ENCODE assay signal across 11 cellular contexts in the genomic region with DNA sequence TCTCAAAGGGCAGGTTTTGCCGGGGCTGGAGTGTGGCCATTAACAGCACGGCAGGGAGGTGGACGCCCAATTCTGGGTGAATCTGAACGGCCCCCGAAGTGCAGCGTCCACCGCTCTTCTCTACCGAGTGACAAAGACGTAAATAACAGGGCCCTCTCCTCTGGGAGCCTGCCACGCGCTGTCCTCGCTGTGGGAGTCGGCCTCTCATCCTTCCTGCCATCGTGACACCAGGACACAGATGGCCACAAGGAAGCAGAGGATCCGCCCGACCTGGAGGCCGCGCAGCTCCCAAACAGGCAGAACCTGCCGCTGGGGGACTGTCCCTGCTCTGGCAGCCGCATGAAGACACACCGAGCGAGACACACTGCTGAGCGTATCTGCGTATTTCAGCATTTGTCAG.
"Had no signal": no experiment of that assay in that cellular context is flagged by ENCODE, and none has a peak within 500 bp of the region (broad histone marks: within the 10 kb centered on the region; RNA-seq: fewer than 3 reads in every experiment).

No MANE protein-coding gene starts in this region.

- ATAC-seq: effector memory CD8-positive, alpha-beta T cell had no signal

- H3K4me3 Mint-ChIP-seq: activated CD4-positive, alpha-beta memory T cell treated with anti-CD3 and anti-CD28 coated beads, Interleukin-2, amount 10 ng/mL, durations not matched to agents 7 days and 5 days; activated naive CD4-positive, alpha-beta T cell treated with anti-CD3 and anti-CD28 coated beads for 36 hours; central memory CD8-positive, alpha-beta T cell; effector memory CD8-positive, alpha-beta T cell; immature natural killer cell had no signal

- H3K27ac Mint-ChIP-seq: activated CD4-positive, alpha-beta memory T cell treated with anti-CD3 and anti-CD28 coated beads, Interleukin-2, amount 10 ng/mL, durations not matched to agents 7 days and 5 days; activated naive CD4-positive, alpha-beta T cell treated with anti-CD3 and anti-CD28 coated beads for 36 hours; effector memory CD8-positive, alpha-beta T cell had no signal

- H3K9me3 ChIP-seq: tibial artery had no signal

- H3K4me1 Mint-ChIP-seq: central memory CD8-positive, alpha-beta T cell had no signal

- H3K27ac ChIP-seq: skin epidermis, tibial artery had no signal

- DNase-seq: activated CD4-positive, alpha-beta memory T cell treated with anti-CD3 and anti-CD28 coated beads, Interleukin-2, amount 10 ng/mL, durations not matched to agents 7 days and 5 days; activated CD8-positive, alpha-beta memory T cell treated with anti-CD3 and anti-CD28 coated beads, Interleukin-2, amount 50 U/mL, for 48 hours; activated naive CD4-positive, alpha-beta T cell treated with anti-CD3 and anti-CD28 coated beads for 36 hours; effector memory CD8-positive, alpha-beta T cell; erythroblast; immature natural killer cell; mesendoderm; T1000 had no signal

- H3K9me3 Mint-ChIP-seq: activated CD4-positive, alpha-beta memory T cell treated with anti-CD3 and anti-CD28 coated beads, Interleukin-2, amount 10 ng/mL, durations not matched to agents 7 days and 5 days; activated naive CD4-positive, alpha-beta T cell treated with anti-CD3 and anti-CD28 coated beads for 36 hours; central memory CD8-positive, alpha-beta T cell; effector memory CD8-positive, alpha-beta T cell; immature natural killer cell had no signal

- H3K4me1 ChIP-seq: tibial artery had no signal

- H3K27me3 Mint-ChIP-seq: activated CD4-positive, alpha-beta memory T cell treated with anti-CD3 and anti-CD28 coated beads, Interleukin-2, amount 10 ng/mL, durations not matched to agents 7 days and 5 days; central memory CD8-positive, alpha-beta T cell; effector memory CD8-positive, alpha-beta T cell had no signal

- H3K4me3 ChIP-seq: skin epidermis, tibial artery had no signal

- H3K27me3 ChIP-seq: tibial artery had no signal
